In genomic region chr20:46850416-46850815, GRCh38 we compare ENCODE assay signal across 25 cellular contexts. TPM values are rescaled to one million over a fixed set of nuclear protein-coding genes. Genes with fewer than 3 reads are reported as not detected.
DNase-seq lines count a peak whose midpoint lies in the region; ATAC-seq, FAIRE-seq and TF ChIP-seq lines count a peak whose summit lies in the region.
"Had no signal": no experiment of that assay in that cellular context is flagged by ENCODE, and none has a peak within 500 bp of the region (broad histone marks: within the 10 kb centered on the region; RNA-seq: fewer than 3 reads in every experiment).

No MANE protein-coding gene starts in this region.

- H3K4me1 ChIP-seq in colonic mucosa (no peaks in the 10 kb centered on the region), small intestine (ENCODE audit: control insufficient read depth in 2 of 2, insufficient read depth in 1 of 2, low read depth in 1 of 2, low read length in 1 of 2) (no peaks in the 10 kb centered on the region), suprapubic skin (no peaks in the 10 kb centered on the region)
- no peaks in the 10 kb centered on the region for H3K4me1 ChIP-seq in naive thymus-derived CD4-positive, alpha-beta T cell (ENCODE audit: control insufficient read depth in 2 of 2, insufficient read depth in 2 of 2, low read length in 2 of 2)
- H3K4me1 ChIP-seq: Caco-2 had no signal

- no peak for TF ChIP-seq EP300 in suprapubic skin (IDR thresholded peaks at IDR 0.05)

- WGBS in small intestine, 3 donors: 12 to 43% (median 33%) methylated on average over 10 of the region's 10 CpGs
- 42% methylated on average over 10 of the region's 10 CpGs for WGBS in suprapubic skin

- H3K4me3 Mint-ChIP-seq in nephron: peak overlapping the region in 1 of 3 experiments; percentile 16
- no peak overlapping the region for H3K4me3 Mint-ChIP-seq in naive thymus-derived CD4-positive, alpha-beta T cell
- H3K4me3 Mint-ChIP-seq: CD4-positive, alpha-beta T cell; H9 had no signal

- H3K27me3 Mint-ChIP-seq in nephron (ENCODE audit: low read depth): peaks cover 4% of the 10 kb centered on the region
- peaks cover 6 to 46% (median 23%) of the 10 kb centered on the region in 5 donors for H3K27me3 Mint-ChIP-seq in naive thymus-derived CD4-positive, alpha-beta T cell

- peak overlapping the region; percentile 55 for H3K27ac ChIP-seq in colonic mucosa
- H3K27ac ChIP-seq in small intestine (ENCODE audit: low read depth in 1 of 2, low read length in 1 of 2): peak overlapping the region; percentile 9 to 48
- no peak overlapping the region for H3K27ac ChIP-seq in naive thymus-derived CD4-positive, alpha-beta T cell (ENCODE audit: low read depth, low read length)
- H3K27ac ChIP-seq in suprapubic skin: no peak overlapping the region
- H3K27ac ChIP-seq: KMS-11 had no signal

- no peak for FAIRE-seq in small intestine (lab: Jason Lieb, UNC)
- FAIRE-seq: GM12891, HTR-8/SVneo had no signal

- TF ChIP-seq POLR2A in suprapubic skin (IDR thresholded peaks at IDR 0.05): no peak

- H3K4me3 ChIP-seq in colonic mucosa (no peak overlapping the region), small intestine (ENCODE audit: low read depth in 1 of 2, low read length in 2 of 2) (no peak overlapping the region), suprapubic skin (no peak overlapping the region)
- no peak overlapping the region for H3K4me3 ChIP-seq in naive thymus-derived CD4-positive, alpha-beta T cell (ENCODE audit: low read length)

- no peak for ATAC-seq in naive thymus-derived CD4-positive, alpha-beta T cell
- ATAC-seq: Right ventricle myocardium inferior had no signal

- H3K27ac Mint-ChIP-seq in nephron: peak overlapping the region in 2 of 3 experiments; percentile 53 to 67
- no peak overlapping the region for H3K27ac Mint-ChIP-seq in naive thymus-derived CD4-positive, alpha-beta T cell
- H3K27ac Mint-ChIP-seq: CD4-positive, alpha-beta T cell; H9 had no signal

- TF ChIP-seq CTCF in colonic mucosa (IDR thresholded peaks at IDR 0.05) (no peak), nephron (IDR thresholded peaks at IDR 0.05; ENCODE audit: unreplicated experiment in 3 of 3) (no peak), suprapubic skin (IDR thresholded peaks at IDR 0.05) (no peak)

- no peaks in the 10 kb centered on the region for H3K27me3 ChIP-seq in colonic mucosa
- H3K27me3 ChIP-seq in small intestine (ENCODE audit: control insufficient read depth in 2 of 2, insufficient read depth in 2 of 2, low read length in 2 of 2): no peaks in the 10 kb centered on the region
- H3K27me3 ChIP-seq in naive thymus-derived CD4-positive, alpha-beta T cell (ENCODE audit: control insufficient read depth in 2 of 2, insufficient read depth in 2 of 2, low read length in 2 of 2): no peaks in the 10 kb centered on the region
- peaks cover 4% of the 10 kb centered on the region for H3K27me3 ChIP-seq in suprapubic skin

- DNase-seq in HEK293T (ENCODE audit: extremely low spot score): no peak
- DNase-seq in colonic mucosa: peak; percentile 64
- DNase-seq in small intestine: peak; percentile 91
- DNase-seq in DMS79 treated with DMSO at 0.1 percent for 48 hours (lab: John Stamatoyannopoulos, UW): no peak
- no peak for DNase-seq in naive thymus-derived CD4-positive, alpha-beta T cell
- DNase-seq in suprapubic skin (ENCODE audit: low spot score in 2 of 2): no peak
- DNase-seq: Caco-2; CD4-positive, alpha-beta T cell; DMS 273 treated with DMSO at 0.1 percent for 48 hours; DND-41; H9; IMR-90; NCI-H1092 treated with DMSO at 0.1 percent for 48 hours; NCI-H146; NCI-H2029; NCI-H524 treated with DMSO at 0.1 percent for 48 hours; OCI-M1 had no signal

- H3K9me3 ChIP-seq in colonic mucosa (no peaks in the 10 kb centered on the region), small intestine (ENCODE audit: control insufficient read depth, low read depth) (no peaks in the 10 kb centered on the region), suprapubic skin (no peaks in the 10 kb centered on the region)
- H3K9me3 ChIP-seq in naive thymus-derived CD4-positive, alpha-beta T cell (ENCODE audit: control insufficient read depth in 2 of 3, low read length in 3 of 3): no peaks in the 10 kb centered on the region
- H3K9me3 ChIP-seq: Caco-2 had no signal

- no peaks in the 10 kb centered on the region for H3K36me3 Mint-ChIP-seq in nephron (ENCODE audit: low read depth)
- peaks cover 0 to 3% (median 0%) of the 10 kb centered on the region in 5 donors for H3K36me3 Mint-ChIP-seq in naive thymus-derived CD4-positive, alpha-beta T cell

- intact Hi-C loops in colonic mucosa (cut with DNase I): no loop called here
- intact Hi-C loops in naive thymus-derived CD4-positive, alpha-beta T cell (cut with micrococcal nuclease): no loop called here

- CTCF ChIA-PET in HEK293T (lab: Yijun Ruan, JAX): no interaction called here
- CTCF ChIA-PET in naive thymus-derived CD4-positive, alpha-beta T cell (lab: Charles Lee): no interaction called here

- H3K9ac ChIP-seq in colonic mucosa (ENCODE audit: low read depth in 2 of 2, low read length in 2 of 2): peak overlapping the region in 1 of 2 donors; percentile 26
- H3K9ac ChIP-seq: KMS-11 had no signal

- POLR2A ChIA-PET in HEK293T (lab: Yijun Ruan, JAX): no interaction called here
- POLR2A ChIA-PET in naive thymus-derived CD4-positive, alpha-beta T cell (lab: Charles Lee): no interaction called here

- H3K36me3 ChIP-seq in colonic mucosa (no peaks in the 10 kb centered on the region), small intestine (ENCODE audit: control insufficient read depth in 2 of 2, insufficient read depth in 2 of 2, low read length in 2 of 2) (no peaks in the 10 kb centered on the region), suprapubic skin (no peaks in the 10 kb centered on the region)
- no peaks in the 10 kb centered on the region for H3K36me3 ChIP-seq in naive thymus-derived CD4-positive, alpha-beta T cell (ENCODE audit: control insufficient read depth in 2 of 3, insufficient read depth in 3 of 3, low read length in 3 of 3)

- H3K4me1 Mint-ChIP-seq in nephron: peaks cover 20% of the 10 kb centered on the region
- no peaks in the 10 kb centered on the region for H3K4me1 Mint-ChIP-seq in naive thymus-derived CD4-positive, alpha-beta T cell

- no peaks in the 10 kb centered on the region for H3K9me3 Mint-ChIP-seq in nephron
- peaks cover 0 to 14% (median 7%) of the 10 kb centered on the region in 11 donors for H3K9me3 Mint-ChIP-seq in naive thymus-derived CD4-positive, alpha-beta T cell
- H3K9me3 Mint-ChIP-seq: H9 had no signal

TF ChIP-seq in HEK293T, 16 proteins besides CTCF, POLR2A, EP300 and RAD21:
- no peak for TF ChIP-seq L3MBTL2 (conservative IDR thresholded peaks at IDR 0.05)
- TF ChIP-seq, protein P1, sequence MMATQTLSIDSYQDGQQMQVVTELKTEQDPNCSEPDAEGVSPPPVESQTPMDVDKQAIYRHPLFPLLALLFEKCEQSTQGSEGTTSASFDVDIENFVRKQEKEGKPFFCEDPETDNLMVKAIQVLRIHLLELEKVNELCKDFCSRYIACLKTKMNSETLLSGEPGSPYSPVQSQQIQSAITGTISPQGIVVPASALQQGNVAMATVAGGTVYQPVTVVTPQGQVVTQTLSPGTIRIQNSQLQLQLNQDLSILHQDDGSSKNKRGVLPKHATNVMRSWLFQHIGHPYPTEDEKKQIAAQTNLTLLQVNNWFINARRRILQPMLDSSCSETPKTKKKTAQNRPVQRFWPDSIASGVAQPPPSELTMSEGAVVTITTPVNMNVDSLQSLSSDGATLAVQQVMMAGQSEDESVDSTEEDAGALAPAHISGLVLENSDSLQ (IDR thresholded peaks at IDR 0.05): peak; percentile 86
TF ChIP-seq in HEK293T: peak in this region for 1.

RNA-seq across cellular contexts. Expression of gene EYA2, which starts 44.2 kb away (rescaled TPM):
- total RNA-seq in colonic mucosa (10 to 100 TPM in 1 of 2 donors, 1 to 10 TPM in 1; 8.9 to 16.8 TPM), suprapubic skin (1 to 10 TPM; 2.3 to 4.0 (median 3.3) TPM)
- under 1 TPM in 1 of 3 donors, not detected in 2; 0.70 TPM for polyA plus RNA-seq in small intestine
- under 1 TPM in 1 of 5 experiments, not detected in 4; 0.16 TPM for total RNA-seq in naive thymus-derived CD4-positive, alpha-beta T cell
- not detected for polyA plus RNA-seq in naive thymus-derived CD4-positive, alpha-beta T cell
- total RNA-seq: A673; CD4-positive, alpha-beta T cell; G401; SK-MEL-5 had no signal

Comparison
In these comparisons a context has a peak if more than half of its experiments do, and no peak if none do; other contexts are left out.
1. DNase-seq: peak in colonic mucosa (single experiment) and small intestine (single experiment); none in HEK293T (single experiment), DMS79 treated with DMSO at 0.1 percent for 48 hours (single experiment), naive thymus-derived CD4-positive, alpha-beta T cell (0 of 9) and suprapubic skin (0 of 2).
2. H3K27ac ChIP-seq: peak in colonic mucosa (single experiment) and small intestine (2 of 2); none in naive thymus-derived CD4-positive, alpha-beta T cell (single experiment) and suprapubic skin (single experiment).
3. H3K27ac Mint-ChIP-seq: peak in nephron (2 of 3); none in naive thymus-derived CD4-positive, alpha-beta T cell (0 of 9).